13 cellular contexts compared by ENCODE assay signal in the genomic region with DNA sequence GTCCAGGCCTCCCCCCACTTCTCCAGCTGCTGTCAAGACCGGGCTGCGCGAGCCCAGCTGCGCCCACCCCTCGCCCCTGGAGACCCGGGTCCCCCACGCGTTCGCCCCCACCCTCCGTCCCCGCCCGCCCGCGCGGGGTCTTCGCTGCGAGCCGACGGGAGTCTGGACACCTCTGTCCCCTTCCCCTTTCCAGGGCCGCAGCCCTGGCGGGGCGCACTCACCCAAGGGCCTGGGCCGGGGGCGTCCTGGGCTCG. TPM values are rescaled to one million over a fixed set of nuclear protein-coding genes. Genes with fewer than 3 reads are reported as not detected.
DNase-seq lines count a peak whose midpoint lies in the region; ATAC-seq and TF ChIP-seq lines count a peak whose summit lies in the region.
"Had no signal": no experiment of that assay in that cellular context is flagged by ENCODE, and none has a peak within 500 bp of the region (broad histone marks: within the 10 kb centered on the region; RNA-seq: fewer than 3 reads in every experiment).

No MANE protein-coding gene starts in this region.

- TF ChIP-seq CTCF in heart left ventricle (IDR thresholded peaks at IDR 0.05) (no peak), lower lobe of right lung (IDR thresholded peaks at IDR 0.05) (no peak), type B pancreatic cell (conservative IDR thresholded peaks at IDR 0.05) (no peak), omental fat pad (IDR thresholded peaks at IDR 0.05) (no peak)

- peaks cover 49% of the 10 kb centered on the region for H3K27me3 Mint-ChIP-seq in type B pancreatic cell

- no peaks in the 10 kb centered on the region for H3K36me3 ChIP-seq in heart left ventricle
- no peaks in the 10 kb centered on the region for H3K36me3 ChIP-seq in lower lobe of right lung
- H3K36me3 ChIP-seq: tibial artery had no signal

- H3K27me3 ChIP-seq in heart left ventricle (peaks cover 0 to 50% (median 22%) of the 10 kb centered on the region in 9 donors), lower lobe of right lung (ENCODE audit: low read depth) (peaks cover 50% of the 10 kb centered on the region)

- H3K27ac ChIP-seq in heart left ventricle (no peak overlapping the region), cingulate gyrus (ENCODE audit: low read depth, low read length) (peak overlapping the region; percentile 76), lower lobe of right lung (no peak overlapping the region)
- H3K27ac ChIP-seq: C4-2B, tibial artery had no signal

- H3K9me3 ChIP-seq in heart left ventricle (no peaks in the 10 kb centered on the region), lower lobe of right lung (no peaks in the 10 kb centered on the region)
- H3K9me3 ChIP-seq: tibial artery had no signal

- no peak for DNase-seq in heart left ventricle
- DNase-seq in left ventricle myocardium superior = no peak
- DNase-seq in lower lobe of right lung = no peak
- DNase-seq in type B pancreatic cell (ENCODE audit: extremely low spot score, unreplicated experiment) = no peak
- DNase-seq in foreskin melanocyte = no peak
- no peak for DNase-seq in NOMO-1 (lab: John Stamatoyannopoulos, UW; ENCODE audit: unreplicated experiment in 2 of 2)
- no peak for DNase-seq in omental fat pad (ENCODE audit: low spot score)
- DNase-seq: NCI-H526 treated with DMSO at 0.1 percent for 48 hours had no signal

- TF ChIP-seq POLR2A in heart left ventricle (IDR thresholded peaks at IDR 0.05) = no peak

- intact Hi-C loops in heart left ventricle (cut with DNase I) (loop anchor here in 1 of 10 donors (10.0 kb wide), 1 partner anchor 434 kb away; no protein-coding TSS in a partner anchor), left ventricle myocardium superior (cut with micrococcal nuclease) (no loop called here), lower lobe of right lung (cut with DNase I) (no loop called here)

- peak overlapping the region; percentile 52 for H3K4me3 Mint-ChIP-seq in type B pancreatic cell

- ATAC-seq in heart left ventricle = no peak
- no peak for ATAC-seq in left ventricle myocardium superior
- no peak for ATAC-seq in lower lobe of right lung
- no peak for ATAC-seq in omental fat pad (ENCODE audit: low FRiP score)
- ATAC-seq: HCT116 had no signal

- H3K4me3 ChIP-seq in heart left ventricle = peak overlapping the region; percentile 5 to 51 (median 42)
- H3K4me3 ChIP-seq in lower lobe of right lung = peak overlapping the region; percentile 46

- H3K36me3 Mint-ChIP-seq in type B pancreatic cell = no peaks in the 10 kb centered on the region
- H3K36me3 Mint-ChIP-seq: activated naive CD8-positive, alpha-beta T cell had no signal

- 0 to 1% (median 1%) methylated on average over 2 to 25 of the region's 25 CpGs for WGBS in heart left ventricle, 4 donors

- no peaks in the 10 kb centered on the region for H3K9me3 Mint-ChIP-seq in type B pancreatic cell

- H3K4me1 ChIP-seq in heart left ventricle (peaks cover 6 to 79% (median 43%) of the 10 kb centered on the region in 12 donors), lower lobe of right lung (peaks cover 50% of the 10 kb centered on the region)

- H3K27ac Mint-ChIP-seq in type B pancreatic cell = no peak overlapping the region
- H3K27ac Mint-ChIP-seq: activated naive CD8-positive, alpha-beta T cell had no signal

- peaks cover 33% of the 10 kb centered on the region for H3K4me1 Mint-ChIP-seq in type B pancreatic cell (ENCODE audit: unreplicated experiment)

RNA-seq across cellular contexts. Expression of a gene that starts 0.2 kb away (rescaled TPM):
- total RNA-seq in heart left ventricle = 1 to 10 TPM; 3.1 to 8.0 (median 3.8) TPM
- 1 to 10 TPM in 1 of 2 donors, under 1 TPM in 1; 0.75 to 4.1 TPM for polyA plus RNA-seq in heart left ventricle
- total RNA-seq in left ventricle myocardium superior = 3.4 TPM
- total RNA-seq in lower lobe of right lung = 33.7 TPM
- total RNA-seq in type B pancreatic cell (ENCODE audit: low replicate concordance) = 18.5 and 20.3 TPM in 2 replicates
- total RNA-seq in omental fat pad = under 1 TPM in 3 of 4 donors, not detected in 1; 0.36 to 0.74 (median 0.38) TPM
